ENCODE assay signal across 8 cellular contexts in genomic region chr12:7092229-7092985, GRCh38. TPM values are rescaled to one million over a fixed set of nuclear protein-coding genes. Genes with fewer than 3 reads are reported as not detected.
A peak's percentile ranks its signal among the peaks of the same experiment; 100 is the strongest.
DNase-seq lines count a peak whose midpoint lies in the region; ATAC-seq, FAIRE-seq and TF ChIP-seq lines count a peak whose summit lies in the region.

Gene C1R, minus strand, starts transcription at chr12:7092445. Its CDS starts 57 bp downstream, at chr12:7092388.

- CTCF ChIA-PET in activated B cell treated with CpG ODN at 0.5 μM for 24 hours (lab: Charles Lee): interaction anchor here (1.5 to 2.2 kb wide), 4 partner anchors 10 to 221 kb away, joined by 4 to 7 read pairs (median 6); partner anchors contain the start of genes C12orf57 and RNU7-1

- H3K27ac Mint-ChIP-seq in activated B cell treated with CpG ODN at 0.5 μM for 24 hours: peak within 1 kb of the TSS; percentile 61

- intact Hi-C loops in activated B cell treated with CpG ODN at 0.5 μM for 24 hours (cut with micrococcal nuclease): loop anchor here (1.0 kb wide), 6 partner anchors 16 to 223 kb away; partner anchors contain the start of genes C12orf57 and LPCAT3

- ATAC-seq in activated B cell treated with CpG ODN at 0.5 μM for 24 hours (ENCODE audit: low read depth): peak; percentile 80
- no peak for ATAC-seq in HG03039 (IDR thresholded peaks at IDR 0.05; ENCODE audit: unreplicated experiment)

- TF ChIP-seq CTCF in activated B cell treated with CpG ODN at 0.5 μM for 24 hours (IDR thresholded peaks at IDR 0.05): no peak

- DNase-seq in DMS 273 (lab: John Stamatoyannopoulos, UW; ENCODE audit: unreplicated experiment): peak; percentile 60
- no peak for DNase-seq in DMS 273 treated with DMSO at 0.1 percent for 48 hours (lab: John Stamatoyannopoulos, UW)
- peak; percentile 16 for DNase-seq in MV-4-11 (lab: John Stamatoyannopoulos, UW)
- DNase-seq in activated B cell treated with CpG ODN at 0.5 μM for 24 hours: peak; percentile 53
- DNase-seq in caudate nucleus (lab: John Stamatoyannopoulos, UW): peak in 37 of 61 donors; percentile 3 to 46 (median 25)
- DNase-seq in stimulated activated CD4-positive, alpha-beta T cell treated with anti-CD3 and anti-CD28 coated beads, Interleukin-12 subunit alpha, Interleukin-12 subunit beta, amount 100 ng/mL, for 24 hours (ENCODE audit: low read depth in 2 of 2): peak; percentile 34 to 61

- POLR2A ChIA-PET in activated B cell treated with CpG ODN at 0.5 μM for 24 hours (lab: Charles Lee): no interaction called here

- H3K27ac ChIP-seq in caudate nucleus (ENCODE audit: low read depth, low read length): peak within 1 kb of the TSS; percentile 19

- H3K4me1 Mint-ChIP-seq in activated B cell treated with CpG ODN at 0.5 μM for 24 hours: peaks cover 8% of the 10 kb centered on the region

- FAIRE-seq in islet of Langerhans (lab: Jason Lieb, UNC): peak; percentile 84

- H3K27me3 Mint-ChIP-seq in activated B cell treated with CpG ODN at 0.5 μM for 24 hours: no peaks in the 10 kb centered on the region

- peak within 1 kb of the TSS; percentile 87 for H3K4me3 Mint-ChIP-seq in activated B cell treated with CpG ODN at 0.5 μM for 24 hours

- no peaks in the 10 kb centered on the region for H3K36me3 Mint-ChIP-seq in activated B cell treated with CpG ODN at 0.5 μM for 24 hours (ENCODE audit: low read depth)

- no peaks in the 10 kb centered on the region for H3K9me3 Mint-ChIP-seq in activated B cell treated with CpG ODN at 0.5 μM for 24 hours

RNA-seq across cellular contexts. Expression of gene C1R, which starts in this region (rescaled TPM):
- 0.54 and 0.78 TPM in 2 replicates for total RNA-seq in activated B cell treated with CpG ODN at 0.5 μM for 24 hours

Comparison
In these comparisons a context has a peak if more than half of its experiments do, and no peak if none do; other contexts are left out.
1. Peak in DNase-seq and ATAC-seq in activated B cell treated with CpG ODN at 0.5 μM for 24 hours; RNA of the gene not detected or under 1 TPM.